In genomic region chr1:46667782-46668760, GRCh38 we compare ENCODE assay signal across 8 cellular contexts. TPM values are rescaled to one million over a fixed set of nuclear protein-coding genes. Genes with fewer than 3 reads are reported as not detected.
DNase-seq lines count a peak whose midpoint lies in the region; ATAC-seq, FAIRE-seq and TF ChIP-seq lines count a peak whose summit lies in the region.

A gene with protein sequence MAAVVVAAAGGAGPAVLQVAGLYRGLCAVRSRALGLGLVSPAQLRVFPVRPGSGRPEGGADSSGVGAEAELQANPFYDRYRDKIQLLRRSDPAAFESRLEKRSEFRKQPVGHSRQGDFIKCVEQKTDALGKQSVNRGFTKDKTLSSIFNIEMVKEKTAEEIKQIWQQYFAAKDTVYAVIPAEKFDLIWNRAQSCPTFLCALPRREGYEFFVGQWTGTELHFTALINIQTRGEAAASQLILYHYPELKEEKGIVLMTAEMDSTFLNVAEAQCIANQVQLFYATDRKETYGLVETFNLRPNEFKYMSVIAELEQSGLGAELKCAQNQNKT (minus strand): TSS chr1:46668364. CDS start chr1:46668322, 42 bp downstream.

- H3K36me3 Mint-ChIP-seq in neural crest cell (ENCODE audit: low read depth) = peaks cover 5% of the 10 kb centered on the region

- peak within 1 kb of the TSS; percentile 69 to 95 (median 92) for H3K9ac ChIP-seq in subcutaneous abdominal adipose tissue (ENCODE audit: low read length in 5 of 5)

- ATAC-seq in GM21447 (IDR thresholded peaks at IDR 0.05; ENCODE audit: unreplicated experiment) (peak; percentile 63), foreskin keratinocyte (peak; percentile 85)

- H3K4me1 ChIP-seq in foreskin keratinocyte = no peaks in the 10 kb centered on the region
- peaks cover 12 to 29% (median 24%) of the 10 kb centered on the region in 5 donors for H3K4me1 ChIP-seq in subcutaneous abdominal adipose tissue (ENCODE audit: control insufficient read depth in 5 of 5, insufficient read depth in 5 of 5, low read length in 5 of 5)

- H3K9me3 ChIP-seq in subcutaneous abdominal adipose tissue (ENCODE audit: control insufficient read depth in 5 of 5, low read length in 5 of 5) = no peaks in the 10 kb centered on the region

- no peak within 1 kb of the TSS for H3K27ac Mint-ChIP-seq in neural crest cell (ENCODE audit: unreplicated experiment)

- FAIRE-seq in D721Med (lab: Jason Lieb, UNC) = no peak

- TF ChIP-seq CTCF in D721Med (IDR thresholded peaks at IDR 0.05; ENCODE audit: insufficient read depth, missing control alignments) (no peak), foreskin keratinocyte (conservative IDR thresholded peaks at IDR 0.05) (peak; percentile 10), neural crest cell (conservative IDR thresholded peaks at IDR 0.05) (no peak)

- H3K4me1 Mint-ChIP-seq in neural crest cell = peaks cover 14% of the 10 kb centered on the region

- peak; percentile 42 for DNase-seq in D721Med (ENCODE audit: insufficient read length, low spot score)
- peak; percentile 59 for DNase-seq in HuH-7.5 (ENCODE audit: low spot score)
- peak; percentile 86 for DNase-seq in activated effector memory CD4-positive, alpha-beta T cell treated with anti-CD3 and anti-CD28 coated beads, Interleukin-2, amount 50 U/mL, for 16 hours
- peak; percentile 29 to 66 for DNase-seq in foreskin keratinocyte
- peak; percentile 53 for DNase-seq in neural crest cell (ENCODE audit: low read depth, low spot score)

- peak within 1 kb of the TSS; percentile 70 to 96 (median 95) for H3K4me3 ChIP-seq in subcutaneous abdominal adipose tissue (ENCODE audit: low read depth in 1 of 5, low read length in 5 of 5)

- H3K27ac ChIP-seq in foreskin keratinocyte = peak within 1 kb of the TSS; percentile 64
- peak within 1 kb of the TSS; percentile 62 for H3K27ac ChIP-seq in subcutaneous abdominal adipose tissue (ENCODE audit: low read depth, low read length)

- H3K27me3 ChIP-seq in foreskin keratinocyte = no peaks in the 10 kb centered on the region
- H3K27me3 ChIP-seq in subcutaneous abdominal adipose tissue (ENCODE audit: control insufficient read depth in 5 of 5, insufficient read depth in 4 of 5, low read length in 5 of 5) = no peaks in the 10 kb centered on the region

- peak; percentile 51 for TF ChIP-seq POLR2A in Raji (IDR thresholded peaks at IDR 0.05; ENCODE audit: insufficient read depth, low read depth, low read length)

- H3K4me3 Mint-ChIP-seq in neural crest cell = peak within 1 kb of the TSS; percentile 87

- H3K9me3 Mint-ChIP-seq in neural crest cell = no peaks in the 10 kb centered on the region

- no peaks in the 10 kb centered on the region for H3K27me3 Mint-ChIP-seq in neural crest cell (ENCODE audit: low read depth)

- H3K36me3 ChIP-seq in subcutaneous abdominal adipose tissue (ENCODE audit: control insufficient read depth in 5 of 5, insufficient read depth in 5 of 5, low read length in 5 of 5) = peaks cover 6 to 28% (median 18%) of the 10 kb centered on the region in 5 donors

RNA-seq across cellular contexts. Expression of the gene that starts here (rescaled TPM):
- total RNA-seq in foreskin keratinocyte = 34.0 and 35.9 TPM in 2 replicates
- polyA plus RNA-seq in foreskin keratinocyte = 25.7 and 30.9 TPM in 2 replicates
- total RNA-seq in neural crest cell = 67.8 and 69.3 TPM in 2 replicates

Comparison
In these comparisons a context has a peak if more than half of its experiments do, and no peak if none do; other contexts are left out.
1. Peak in every context shown above with its lines: DNase-seq, ATAC-seq, H3K4me3 ChIP-seq and H3K27ac ChIP-seq.